ENCODE assay signal across 1 cellular context in the genomic region with DNA sequence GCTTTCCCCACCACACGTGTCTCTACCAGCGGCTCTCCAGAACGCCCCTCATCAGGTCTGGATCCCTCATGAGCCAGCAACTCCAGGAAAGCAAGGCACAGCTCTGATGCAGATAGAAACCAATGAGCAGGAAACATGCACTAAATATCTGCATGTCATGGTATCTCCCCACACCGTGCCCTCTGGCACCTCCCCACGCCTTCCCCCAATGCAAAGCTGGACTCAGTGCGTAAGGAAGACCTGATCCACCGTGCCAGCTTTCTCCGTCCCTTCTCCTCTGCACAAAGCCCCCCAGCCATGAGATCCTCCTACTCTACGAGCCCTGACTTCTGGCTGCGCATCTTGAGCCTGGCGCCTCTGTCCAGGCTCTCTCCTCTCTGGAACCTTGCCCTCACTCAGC.
TF ChIP-seq lines count a peak whose summit lies in the region.

No MANE protein-coding gene starts in this region.

TF ChIP-seq in GM12878, 131 proteins besides CTCF, POLR2A, EP300 and RAD21 (continued from another document):
- TF ChIP-seq, protein P1, sequence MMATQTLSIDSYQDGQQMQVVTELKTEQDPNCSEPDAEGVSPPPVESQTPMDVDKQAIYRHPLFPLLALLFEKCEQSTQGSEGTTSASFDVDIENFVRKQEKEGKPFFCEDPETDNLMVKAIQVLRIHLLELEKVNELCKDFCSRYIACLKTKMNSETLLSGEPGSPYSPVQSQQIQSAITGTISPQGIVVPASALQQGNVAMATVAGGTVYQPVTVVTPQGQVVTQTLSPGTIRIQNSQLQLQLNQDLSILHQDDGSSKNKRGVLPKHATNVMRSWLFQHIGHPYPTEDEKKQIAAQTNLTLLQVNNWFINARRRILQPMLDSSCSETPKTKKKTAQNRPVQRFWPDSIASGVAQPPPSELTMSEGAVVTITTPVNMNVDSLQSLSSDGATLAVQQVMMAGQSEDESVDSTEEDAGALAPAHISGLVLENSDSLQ (IDR thresholded peaks at IDR 0.05) = no peak
